15 cellular contexts compared by ENCODE assay signal in genomic region chr6:142507065-142507464, GRCh38.
DNase-seq lines count a peak whose midpoint lies in the region; ATAC-seq lines count a peak whose summit lies in the region.
"Had no signal": no experiment of that assay in that cellular context is flagged by ENCODE, and none has a peak within 500 bp of the region (broad histone marks: within the 10 kb centered on the region; RNA-seq: fewer than 3 reads in every experiment).

No MANE protein-coding gene starts in this region.

- no peaks in the 10 kb centered on the region for H3K4me1 Mint-ChIP-seq in stimulated activated effector memory CD8-positive, alpha-beta T cell treated with anti-CD3 and anti-CD28 coated beads, Interleukin-12 subunit alpha, Interleukin-12 subunit beta, amount 100 ng/mL, for 72 hours
- H3K4me1 Mint-ChIP-seq: CD8-positive, alpha-beta memory T cell had no signal

- H3K27ac ChIP-seq in SJCRH30: peak overlapping the region; percentile 39
- H3K27ac ChIP-seq: BLaER1 had no signal

- peaks cover 2% of the 10 kb centered on the region for H3K9me3 Mint-ChIP-seq in stimulated activated effector memory CD8-positive, alpha-beta T cell treated with anti-CD3 and anti-CD28 coated beads, Interleukin-12 subunit alpha, Interleukin-12 subunit beta, amount 100 ng/mL, for 72 hours

- no peak overlapping the region for H3K27ac Mint-ChIP-seq in stimulated activated effector memory CD8-positive, alpha-beta T cell treated with anti-CD3 and anti-CD28 coated beads, Interleukin-12 subunit alpha, Interleukin-12 subunit beta, amount 100 ng/mL, for 72 hours
- H3K27ac Mint-ChIP-seq: CD8-positive, alpha-beta memory T cell; HFFc6 had no signal

- H3K4me3 Mint-ChIP-seq in stimulated activated effector memory CD8-positive, alpha-beta T cell treated with anti-CD3 and anti-CD28 coated beads, Interleukin-12 subunit alpha, Interleukin-12 subunit beta, amount 100 ng/mL, for 72 hours: no peak overlapping the region
- H3K4me3 Mint-ChIP-seq: CD8-positive, alpha-beta memory T cell; HFFc6 had no signal

- no peak overlapping the region for H3K4me3 ChIP-seq in SJCRH30
- H3K4me3 ChIP-seq: BLaER1 had no signal

- H3K27me3 ChIP-seq in SJCRH30: no peaks in the 10 kb centered on the region
- H3K27me3 ChIP-seq: BLaER1 had no signal

- ATAC-seq in stimulated activated effector memory CD8-positive, alpha-beta T cell treated with anti-CD3 and anti-CD28 coated beads, Interleukin-12 subunit alpha, Interleukin-12 subunit beta, amount 100 ng/mL, for 72 hours: peak; percentile 32
- no peak for ATAC-seq in GM21529 (IDR thresholded peaks at IDR 0.05; ENCODE audit: unreplicated experiment)

- H3K36me3 ChIP-seq in SJCRH30: no peaks in the 10 kb centered on the region
- H3K36me3 ChIP-seq: BLaER1 had no signal

- peak; percentile 13 for DNase-seq in COLO829 (ENCODE audit: low spot score)
- peak; percentile 89 to 94 for DNase-seq in SJCRH30
- DNase-seq in islet precursor cell: peak; percentile 86
- DNase-seq in stimulated activated effector memory CD8-positive, alpha-beta T cell treated with anti-CD3 and anti-CD28 coated beads, Interleukin-12 subunit alpha, Interleukin-12 subunit beta, amount 100 ng/mL, for 72 hours (ENCODE audit: low spot score in 2 of 2): no peak
- no peak for DNase-seq in NOMO-1 (lab: John Stamatoyannopoulos, UW; ENCODE audit: unreplicated experiment in 2 of 2)
- no peak for DNase-seq in NCI-H2196 treated with DMSO at 0.1 percent for 48 hours (lab: John Stamatoyannopoulos, UW; ENCODE audit: unreplicated experiment)
- DNase-seq: 8988T; AML-193; Calu3; CD8-positive, alpha-beta memory T cell; DMS 273 treated with DMSO at 0.1 percent for 48 hours; HCEC 1CT; HFFc6 had no signal

- H3K36me3 Mint-ChIP-seq in stimulated activated effector memory CD8-positive, alpha-beta T cell treated with anti-CD3 and anti-CD28 coated beads, Interleukin-12 subunit alpha, Interleukin-12 subunit beta, amount 100 ng/mL, for 72 hours: no peaks in the 10 kb centered on the region

- H3K4me1 ChIP-seq in SJCRH30: peaks cover 11% of the 10 kb centered on the region

- peaks cover 2% of the 10 kb centered on the region; the same call in 1 of the 2 replicates for H3K9me3 ChIP-seq in SJCRH30 (replicated peaks)

Comparison
In these comparisons a context has a peak if more than half of its experiments do, and no peak if none do; other contexts are left out.
1. DNase-seq: peak in COLO829 (single experiment), SJCRH30 (2 of 2) and islet precursor cell (single experiment); none in stimulated activated effector memory CD8-positive, alpha-beta T cell treated with anti-CD3 and anti-CD28 coated beads, Interleukin-12 subunit alpha, Interleukin-12 subunit beta, amount 100 ng/mL, for 72 hours (0 of 2), NOMO-1 (0 of 2) and NCI-H2196 treated with DMSO at 0.1 percent for 48 hours (single experiment).